ENCODE assay signal across 17 cellular contexts in genomic region chr9:127390563-127390962, GRCh38. TPM values are rescaled to one million over a fixed set of nuclear protein-coding genes. Genes with fewer than 3 reads are reported as not detected.
DNase-seq lines count a peak whose midpoint lies in the region; ATAC-seq and TF ChIP-seq lines count a peak whose summit lies in the region.
"Had no signal": no experiment of that assay in that cellular context is flagged by ENCODE, and none has a peak within 500 bp of the region (broad histone marks: within the 10 kb centered on the region; RNA-seq: fewer than 3 reads in every experiment).

No MANE protein-coding gene starts in this region.

- no peak overlapping the region for H3K18ac ChIP-seq in neuronal stem cell (ENCODE audit: low read length)

- no peak overlapping the region for H2BK5ac ChIP-seq in neuronal stem cell (ENCODE audit: low read length)

- no peak overlapping the region for H3K14ac ChIP-seq in neuronal stem cell (ENCODE audit: low read length)

- H3K36me3 ChIP-seq in neuronal stem cell (replicated peaks in 1 of 2; ENCODE audit: control insufficient read depth in 2 of 2, insufficient read depth in 2 of 2, low read length in 2 of 2) (no peaks in the 10 kb centered on the region), mammary epithelial cell (ENCODE audit: insufficient read depth, low read length) (no peaks in the 10 kb centered on the region)
- H3K36me3 ChIP-seq: SJSA1 had no signal

- no peaks in the 10 kb centered on the region for H3K79me2 ChIP-seq in mammary epithelial cell (ENCODE audit: insufficient read depth, low read length)

- H3K27me3 ChIP-seq in neuronal stem cell (ENCODE audit: control insufficient read depth in 3 of 3, insufficient read depth in 3 of 3, low read depth in 1 of 3, low read length in 3 of 3) (peaks cover 0 to 6% (median 0%) of the 10 kb centered on the region in 3 experiments), mammary epithelial cell (ENCODE audit: insufficient read depth, low read length) (peaks cover 2% of the 10 kb centered on the region)
- H3K27me3 ChIP-seq: SJSA1 had no signal

- DNase-seq in ELF-1 (ENCODE audit: low read depth, low spot score) (peak; percentile 37), LoVo (ENCODE audit: low spot score) (peak; percentile 14), astrocyte of the hippocampus (ENCODE audit: low read depth, low spot score) (peak; percentile 25), neuronal stem cell (ENCODE audit: low spot score) (no peak), RKO (ENCODE audit: low spot score) (no peak), mammary epithelial cell (no peak), superior temporal gyrus (ENCODE audit: extremely low spot score) (no peak)
- DNase-seq: activated gamma-delta T cell; anterior cingulate cortex; DMS 273 treated with DMSO at 0.1 percent for 48 hours; endodermal cell; naive thymus-derived CD8-positive, alpha-beta T cell; NCI-H1694 treated with DMSO at 0.1 percent for 48 hours; stimulated activated CD4-positive, alpha-beta T cell treated with anti-CD3 and anti-CD28 coated beads, Interleukin-4, amount 100 ng/mL, for 4 hours; substantia nigra had no signal

- no TSS peak for BruUV-seq in mammary epithelial cell (replicated peaks; lab: Mats Ljungman, UMichigan)

- H3K4me1 ChIP-seq in neuronal stem cell (ENCODE audit: control insufficient read depth in 2 of 2, insufficient read depth in 1 of 2, low read depth in 1 of 2, low read length in 2 of 2) = peaks cover 0 to 26% of the 10 kb centered on the region in 2 donors
- H3K4me1 ChIP-seq in mammary epithelial cell (ENCODE audit: insufficient read depth, low read length) = peaks cover 16% of the 10 kb centered on the region

- in situ Hi-C loops in mammary epithelial cell (cut with MboI; ENCODE audit: low sequenced_read_pairs in 2 of 2) = loop anchor here in 1 of 2 donors (10.0 kb wide), 1 partner anchor 176 kb away; no protein-coding TSS in a partner anchor

- H3K4me3 ChIP-seq in neuronal stem cell (ENCODE audit: low read length in 2 of 2) = no peak overlapping the region
- no peak overlapping the region for H3K4me3 ChIP-seq in mammary epithelial cell (replicated peaks in 1 of 3; ENCODE audit: insufficient read depth in 1 of 3, low read depth in 2 of 3, low read length in 3 of 3)
- H3K4me3 ChIP-seq: SJSA1 had no signal

- H4K8ac ChIP-seq in neuronal stem cell (ENCODE audit: low read depth, low read length) = no peak overlapping the region

- no peaks in the 10 kb centered on the region for H3K9me3 ChIP-seq in neuronal stem cell (replicated peaks in 1 of 2; ENCODE audit: control insufficient read depth in 2 of 2, insufficient read depth in 1 of 2, low read depth in 1 of 2, low read length in 2 of 2)
- no peaks in the 10 kb centered on the region for H3K9me3 ChIP-seq in mammary epithelial cell (replicated peaks; ENCODE audit: insufficient read depth, low read length)
- H3K9me3 ChIP-seq: SJSA1 had no signal

- no peak for TF ChIP-seq CTCF in mammary epithelial cell (conservative IDR thresholded peaks at IDR 0.05 in 1 of 2, IDR thresholded peaks at IDR 0.05 in 1 of 2; ENCODE audit: extremely low read depth in 1 of 2, insufficient read depth in 1 of 2, low read depth in 1 of 2, low read length in 2 of 2)

- H3K4ac ChIP-seq in neuronal stem cell (ENCODE audit: low read length) = no peak overlapping the region

- dilution Hi-C loops in mammary epithelial cell (cut with HindIII; ENCODE audit: low sequenced_read_pairs) = loop anchor here (5.0 to 10.0 kb wide), 3 partner anchors 33 to 403 kb away; no protein-coding TSS in a partner anchor

- no peaks in the 10 kb centered on the region for H4K20me1 ChIP-seq in mammary epithelial cell (ENCODE audit: insufficient read depth, low read length)

- peak overlapping the region; percentile 56 for H2AK5ac ChIP-seq in neuronal stem cell (ENCODE audit: low read depth, low read length)

- no peak overlapping the region for H3K27ac ChIP-seq in neuronal stem cell (replicated peaks; ENCODE audit: low read length)
- no peak overlapping the region for H3K27ac ChIP-seq in mammary epithelial cell (ENCODE audit: insufficient read depth, low read depth, low read length)
- H3K27ac ChIP-seq: SJSA1 had no signal

- H3K4me2 ChIP-seq in neuronal stem cell (ENCODE audit: insufficient read depth, low read length, poor library complexity, severe bottlenecking) (no peak overlapping the region), mammary epithelial cell (ENCODE audit: insufficient read depth, low read depth, low read length) (no peak overlapping the region)

- no peak overlapping the region for H3K23ac ChIP-seq in neuronal stem cell (ENCODE audit: low read depth, low read length, poor library complexity)

- H3K79me1 ChIP-seq in neuronal stem cell (ENCODE audit: low read depth, low read length) = no peaks in the 10 kb centered on the region

- H3K9ac ChIP-seq in neuronal stem cell (ENCODE audit: low read depth, low read length, poor library complexity) (no peak overlapping the region), mammary epithelial cell (ENCODE audit: insufficient read depth, low read length) (no peak overlapping the region)

- H2BK12ac ChIP-seq in neuronal stem cell (ENCODE audit: low read length) = no peak overlapping the region

- CTCF ChIA-PET in mammary epithelial cell (lab: Charles Lee; ENCODE audit: low non-redundant PET) = no interaction called here

- ATAC-seq in GM18868 (IDR thresholded peaks at IDR 0.05; ENCODE audit: unreplicated experiment) = no peak
- ATAC-seq: naive thymus-derived CD8-positive, alpha-beta T cell had no signal

- no peak overlapping the region for H4K91ac ChIP-seq in neuronal stem cell (ENCODE audit: low read depth, low read length, poor library complexity)

- H2BK120ac ChIP-seq in neuronal stem cell (ENCODE audit: low read depth, low read length) = no peak overlapping the region

- H2BK15ac ChIP-seq in neuronal stem cell (ENCODE audit: low read length) = no peak overlapping the region

- H2AFZ ChIP-seq in neuronal stem cell (ENCODE audit: low read length) (no peak overlapping the region), mammary epithelial cell (ENCODE audit: low read depth, low read length) (no peak overlapping the region)

- WGBS in neuronal stem cell (ENCODE audit: extremely low coverage in 2 of 2, insufficient read length in 2 of 2, insufficient replicate concordance in 1 of 2), 2 donors = no CpG with 5 or more reads among the region's 5 CpGs
- WGBS in mammary epithelial cell (ENCODE audit: low coverage, missing lambda C conversion rate) = 82% methylated on average over 5 of the region's 5 CpGs

- intact Hi-C loops in mammary epithelial cell (cut with micrococcal nuclease) = no loop called here

RNA-seq across cellular contexts. Expression of gene SLC2A8, which starts 6.4 kb away (rescaled TPM):
- polyA plus RNA-seq in neuronal stem cell (2013, experiment 1 of 2) = 10.9 TPM
- polyA plus RNA-seq in neuronal stem cell (2013, experiment 2 of 2) = 10.8 TPM
- 10 to 100 TPM in 1 of 2 donors, 1 to 10 TPM in 1; 8.0 to 17.1 TPM for total RNA-seq in mammary epithelial cell
- 9.6 TPM for polyA plus RNA-seq in mammary epithelial cell
- 0.52 TPM for polyA minus RNA-seq in mammary epithelial cell

RNA-seq across cellular contexts. Expression of gene ZNF79, which starts 33.6 kb away (rescaled TPM):
- 3.2 TPM for polyA plus RNA-seq in neuronal stem cell (2013, experiment 1 of 2)
- 3.3 TPM for polyA plus RNA-seq in neuronal stem cell (2013, experiment 2 of 2)
- total RNA-seq in mammary epithelial cell = 10 to 100 TPM; 10.5 to 16.8 TPM
- 6.3 TPM for polyA plus RNA-seq in mammary epithelial cell
- polyA minus RNA-seq in mammary epithelial cell = 15.7 TPM

Comparison
In these comparisons a context has a peak if more than half of its experiments do, and no peak if none do; other contexts are left out.
1. DNase-seq: peak in ELF-1 (single experiment), LoVo (single experiment) and astrocyte of the hippocampus (single experiment); none in neuronal stem cell (single experiment), RKO (single experiment), mammary epithelial cell (single experiment) and superior temporal gyrus (single experiment).